17 cellular contexts compared by ENCODE assay signal in the genomic region with DNA sequence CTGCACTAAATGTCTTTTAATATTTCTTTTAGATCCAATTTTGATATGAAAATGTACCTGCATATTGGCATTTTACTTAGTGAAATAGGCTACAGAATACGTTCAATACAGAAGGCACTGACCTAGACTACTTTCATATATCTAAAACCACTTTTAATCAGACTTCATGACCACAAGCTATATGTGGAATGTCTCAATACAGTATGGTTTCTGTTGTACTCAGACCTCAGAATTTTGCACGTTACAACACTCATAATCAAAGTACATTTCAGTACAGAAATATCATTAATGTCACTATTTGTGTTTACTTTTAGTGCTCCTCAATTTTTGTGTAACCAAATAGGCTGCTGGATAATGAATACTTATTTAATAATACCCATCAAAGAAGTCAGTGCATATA.
A peak's percentile ranks its signal among the peaks of the same experiment; 100 is the strongest.
DNase-seq lines count a peak whose midpoint lies in the region; ATAC-seq lines count a peak whose summit lies in the region.
"Had no signal": no experiment of that assay in that cellular context is flagged by ENCODE, and none has a peak within 500 bp of the region (broad histone marks: within the 10 kb centered on the region; RNA-seq: fewer than 3 reads in every experiment).

No MANE protein-coding gene starts in this region.

- ATAC-seq in GM18519 (IDR thresholded peaks at IDR 0.05; ENCODE audit: low FRiP score, unreplicated experiment): peak; percentile 91
- peak; percentile 56 for ATAC-seq in GM21423 (IDR thresholded peaks at IDR 0.05; ENCODE audit: unreplicated experiment)
- peak; percentile 79 for ATAC-seq in HG02981 (IDR thresholded peaks at IDR 0.05; ENCODE audit: unreplicated experiment)
- peak; percentile 75 for ATAC-seq in HG03565 (IDR thresholded peaks at IDR 0.05; ENCODE audit: unreplicated experiment)
- ATAC-seq: HCT116, HepG2 had no signal

- DNase-seq in DMS79 (lab: John Stamatoyannopoulos, UW) (no peak), DMS53 treated with DMSO at 0.1 percent for 48 hours (lab: John Stamatoyannopoulos, UW; ENCODE audit: unreplicated experiment) (no peak), NCI-H526 (lab: John Stamatoyannopoulos, UW) (no peak)
- DNase-seq in stimulated activated CD4-positive, alpha-beta T cell treated with anti-CD3 and anti-CD28 coated beads, Interleukin-15, amount 100 ng/mL, for 24 hours: no peak
- DNase-seq: activated CD4-positive, alpha-beta memory T cell treated with anti-CD3 and anti-CD28 coated beads, Interleukin-2, amount 10 ng/mL, durations not matched to agents 7 days and 5 days; activated gamma-delta T cell; DND-41; NCI-H1436; NCI-H774; sigmoid colon; stomach had no signal
